1 cellular context compared by ENCODE assay signal in genomic region chr7:144247676-144248330, GRCh38. TPM values are rescaled to one million over a fixed set of nuclear protein-coding genes. Genes with fewer than 3 reads are reported as not detected.
"Had no signal": no experiment of that assay in that cellular context is flagged by ENCODE, and none has a peak within 500 bp of the region (broad histone marks: within the 10 kb centered on the region; RNA-seq: fewer than 3 reads in every experiment).

No MANE protein-coding gene starts in this region.

RNA-seq across cellular contexts. Expression of gene OR2A42, which starts 8.4 kb away (rescaled TPM):
- total RNA-seq: G401 had no signal

RNA-seq across cellular contexts. Expression of gene OR2A7, which starts 16.8 kb away (rescaled TPM):
- total RNA-seq: G401 had no signal

RNA-seq across cellular contexts. Expression of gene CTAGE8, which starts 21.3 kb away (rescaled TPM):
- total RNA-seq: G401 had no signal

RNA-seq across cellular contexts. Expression of gene ARHGEF35, which starts 52.2 kb away (rescaled TPM):
- total RNA-seq: G401 had no signal
